1 cellular context compared by ENCODE assay signal in the genomic region with DNA sequence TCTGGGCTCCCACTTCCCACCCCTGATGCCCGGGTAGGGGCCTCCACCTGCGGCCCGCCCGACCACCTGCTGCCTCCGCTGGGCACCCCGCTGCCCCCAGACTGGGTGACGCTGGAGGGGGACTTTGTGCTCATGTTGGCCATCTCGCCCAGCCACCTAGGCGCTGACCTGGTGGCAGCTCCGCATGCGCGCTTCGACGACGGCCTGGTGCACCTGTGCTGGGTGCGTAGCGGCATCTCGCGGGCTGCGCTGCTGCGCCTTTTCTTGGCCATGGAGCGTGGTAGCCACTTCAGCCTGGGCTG.
TF ChIP-seq lines count a peak whose summit lies in the region.

No MANE protein-coding gene starts in this region.

TF ChIP-seq in H1, 55 proteins besides CTCF, POLR2A, EP300 and RAD21:
- TF ChIP-seq CBX5 (IDR thresholded peaks at IDR 0.05; ENCODE audit: low read depth, low read length) (no peak), CHD2 (IDR thresholded peaks at IDR 0.05; ENCODE audit: low read length) (no peak), RNF2 (IDR thresholded peaks at IDR 0.05; ENCODE audit: borderline replicate concordance, low read depth, low read length, missing control alignments, poor library complexity, severe bottlenecking) (no peak), YY1 (IDR thresholded peaks at IDR 0.05; ENCODE audit: low read depth, low read length) (no peak), GABPA (IDR thresholded peaks at IDR 0.05; ENCODE audit: borderline replicate concordance, insufficient read depth, low read length) (no peak), HDAC6 (IDR thresholded peaks at IDR 0.05; ENCODE audit: low read depth, low read length) (no peak), SUZ12 (IDR thresholded peaks at IDR 0.05; ENCODE audit: low read length) (no peak), MAFK (IDR thresholded peaks at IDR 0.05; ENCODE audit: low read depth, low read length) (no peak), RXRA (IDR thresholded peaks at IDR 0.05; ENCODE audit: insufficient read depth, low read depth, low read length) (no peak), CBX8 (IDR thresholded peaks at IDR 0.05; ENCODE audit: borderline replicate concordance, low read depth, low read length) (no peak)
